2 cellular contexts compared by ENCODE assay signal in the genomic region with DNA sequence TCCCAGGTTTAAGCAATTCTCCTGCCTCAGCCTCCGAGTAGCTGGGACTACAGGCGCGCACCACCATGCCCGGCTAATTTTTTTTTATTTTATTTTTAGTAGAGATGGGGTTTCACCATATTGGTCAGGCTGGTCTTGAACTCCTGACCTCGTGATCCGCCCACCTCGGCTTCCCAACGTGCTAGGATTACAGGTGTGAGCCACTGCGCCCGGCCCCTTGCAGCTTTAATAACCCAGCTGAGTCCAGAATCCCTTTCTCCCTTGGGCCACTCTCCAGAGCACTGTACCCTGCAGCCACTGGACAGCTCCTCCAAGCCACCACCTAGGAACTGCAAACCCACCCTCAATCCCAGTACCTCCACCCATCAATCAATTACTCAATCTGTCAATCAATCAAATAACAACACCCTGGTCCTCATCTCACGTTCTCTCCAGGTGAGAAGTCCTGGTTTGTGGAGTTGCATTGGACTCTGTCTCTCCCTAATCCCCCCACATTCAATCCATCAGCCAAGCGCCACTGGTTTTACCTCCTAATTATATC.
TF ChIP-seq lines count a peak whose summit lies in the region.

No MANE protein-coding gene starts in this region.

TF ChIP-seq in HEK293T, 16 proteins besides CTCF, POLR2A, EP300 and RAD21:
- TF ChIP-seq, protein P1, sequence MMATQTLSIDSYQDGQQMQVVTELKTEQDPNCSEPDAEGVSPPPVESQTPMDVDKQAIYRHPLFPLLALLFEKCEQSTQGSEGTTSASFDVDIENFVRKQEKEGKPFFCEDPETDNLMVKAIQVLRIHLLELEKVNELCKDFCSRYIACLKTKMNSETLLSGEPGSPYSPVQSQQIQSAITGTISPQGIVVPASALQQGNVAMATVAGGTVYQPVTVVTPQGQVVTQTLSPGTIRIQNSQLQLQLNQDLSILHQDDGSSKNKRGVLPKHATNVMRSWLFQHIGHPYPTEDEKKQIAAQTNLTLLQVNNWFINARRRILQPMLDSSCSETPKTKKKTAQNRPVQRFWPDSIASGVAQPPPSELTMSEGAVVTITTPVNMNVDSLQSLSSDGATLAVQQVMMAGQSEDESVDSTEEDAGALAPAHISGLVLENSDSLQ (IDR thresholded peaks at IDR 0.05), result peak; percentile 88

TF ChIP-seq in GM12878, 131 proteins besides CTCF, POLR2A, EP300 and RAD21:
- TF ChIP-seq, protein P1 (IDR thresholded peaks at IDR 0.05), result 0 out of 2 replicates have a peak, but pooled peaks have one; percentile 20
